9 cellular contexts compared by ENCODE assay signal in the genomic region with DNA sequence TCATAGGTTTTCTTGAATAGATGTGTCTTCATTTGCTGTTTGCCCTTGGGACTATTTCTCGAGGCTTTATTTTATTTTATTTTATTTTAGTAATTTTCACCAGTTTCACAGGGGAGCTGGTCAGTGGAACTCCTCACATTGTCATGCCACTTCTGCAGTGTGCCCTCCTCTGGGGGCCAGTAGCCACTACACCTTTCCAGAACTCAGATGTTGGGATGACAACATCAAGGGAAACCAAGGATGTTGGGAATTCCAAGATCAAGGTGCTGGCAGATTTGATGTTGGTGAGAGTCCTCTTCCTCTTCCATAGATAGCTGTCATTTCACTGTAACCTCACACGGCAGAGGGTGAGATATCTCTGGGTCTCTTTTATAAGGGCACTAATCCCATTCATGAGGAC. TPM values are rescaled to one million over a fixed set of nuclear protein-coding genes. Genes with fewer than 3 reads are reported as not detected.
DNase-seq lines count a peak whose midpoint lies in the region; ATAC-seq and TF ChIP-seq lines count a peak whose summit lies in the region.
"Had no signal": no experiment of that assay in that cellular context is flagged by ENCODE, and none has a peak within 500 bp of the region (broad histone marks: within the 10 kb centered on the region; RNA-seq: fewer than 3 reads in every experiment).

No MANE protein-coding gene starts in this region.

- no peak overlapping the region for H3K4me2 ChIP-seq in smooth muscle cell

- POLR2A ChIA-PET in activated CD8-positive, alpha-beta T cell treated with anti-CD3 and anti-CD28 coated beads for 36 hours (lab: Charles Lee) = interaction anchor here (0.5 kb wide), 1 partner anchor 649 kb away, joined by 3 read pairs; no protein-coding TSS in a partner anchor

- H3K27ac ChIP-seq in smooth muscle cell (ENCODE audit: low read depth) = no peak overlapping the region

- H3K9ac ChIP-seq in smooth muscle cell (ENCODE audit: low read depth) = no peak overlapping the region

- TF ChIP-seq CTCF in fibroblast of the aortic adventitia (IDR thresholded peaks at IDR 0.05; ENCODE audit: insufficient read depth, low read length) (peak; percentile 68), smooth muscle cell (IDR thresholded peaks at IDR 0.05; ENCODE audit: borderline replicate concordance, insufficient read depth, poor library complexity, severe bottlenecking) (peak; percentile 42)
- no peak for TF ChIP-seq CTCF in activated CD8-positive, alpha-beta T cell treated with anti-CD3 and anti-CD28 coated beads for 36 hours (IDR thresholded peaks at IDR 0.05)

- WGBS in smooth muscle cell (ENCODE audit: low lambda C conversion rate) = 39% methylated on average over 2 of the region's 2 CpGs

- H3K4me1 Mint-ChIP-seq in activated CD8-positive, alpha-beta T cell treated with anti-CD3 and anti-CD28 coated beads for 36 hours (ENCODE audit: low read depth) = no peaks in the 10 kb centered on the region

- no peak overlapping the region for H3K27ac Mint-ChIP-seq in activated CD8-positive, alpha-beta T cell treated with anti-CD3 and anti-CD28 coated beads for 36 hours

- intact Hi-C loops in activated CD8-positive, alpha-beta T cell treated with anti-CD3 and anti-CD28 coated beads for 36 hours (cut with micrococcal nuclease) = loop anchor here (5.0 kb wide), 1 partner anchor 115 kb away; no protein-coding TSS in a partner anchor

- no peaks in the 10 kb centered on the region for H3K79me2 ChIP-seq in smooth muscle cell (ENCODE audit: low read depth)

- H4K20me1 ChIP-seq in smooth muscle cell (ENCODE audit: low read depth) = no peaks in the 10 kb centered on the region

- H3K4me3 ChIP-seq in fibroblast of the aortic adventitia (ENCODE audit: low read depth, low read length) (no peak overlapping the region), smooth muscle cell (no peak overlapping the region)

- DNase-seq in NCI-H1092 treated with DMSO at 0.1 percent for 48 hours (lab: John Stamatoyannopoulos, UW) (peak; percentile 21), NCI-H1092 (lab: John Stamatoyannopoulos, UW) (no peak), RPMI7951 (ENCODE audit: low read depth) (peak; percentile 34), fibroblast of the aortic adventitia (ENCODE audit: low read depth) (peak; percentile 63), smooth muscle cell (lab: John Stamatoyannopoulos, UW; ENCODE audit: unreplicated experiment) (no peak)
- no peak for DNase-seq in activated CD8-positive, alpha-beta T cell treated with anti-CD3 and anti-CD28 coated beads for 36 hours

- H3K9me3 ChIP-seq in smooth muscle cell (replicated peaks; ENCODE audit: low read depth) = no peaks in the 10 kb centered on the region

- CTCF ChIA-PET in activated CD8-positive, alpha-beta T cell treated with anti-CD3 and anti-CD28 coated beads for 36 hours (lab: Charles Lee) = interaction anchor here (0.9 to 2.2 kb wide), 9 partner anchors 10 to 250 kb away, joined by 3 to 12 read pairs (median 6); no protein-coding TSS in a partner anchor

- H3K27me3 ChIP-seq in smooth muscle cell (ENCODE audit: low read depth) = peaks cover 6% of the 10 kb centered on the region

- no peak for ATAC-seq in HG02678 (IDR thresholded peaks at IDR 0.05; ENCODE audit: unreplicated experiment)
- no peak for ATAC-seq in GM21737 (IDR thresholded peaks at IDR 0.05; ENCODE audit: unreplicated experiment)
- ATAC-seq in activated CD8-positive, alpha-beta T cell treated with anti-CD3 and anti-CD28 coated beads for 36 hours = no peak
- ATAC-seq: esophagus mucosa had no signal

- no peaks in the 10 kb centered on the region for H3K9me3 Mint-ChIP-seq in activated CD8-positive, alpha-beta T cell treated with anti-CD3 and anti-CD28 coated beads for 36 hours

- no peaks in the 10 kb centered on the region for H3K27me3 Mint-ChIP-seq in activated CD8-positive, alpha-beta T cell treated with anti-CD3 and anti-CD28 coated beads for 36 hours

- H3K36me3 Mint-ChIP-seq in activated CD8-positive, alpha-beta T cell treated with anti-CD3 and anti-CD28 coated beads for 36 hours (ENCODE audit: low read depth) = no peaks in the 10 kb centered on the region

- H3K4me3 Mint-ChIP-seq in activated CD8-positive, alpha-beta T cell treated with anti-CD3 and anti-CD28 coated beads for 36 hours = no peak overlapping the region

- no peak overlapping the region for H2AFZ ChIP-seq in smooth muscle cell (ENCODE audit: low read depth)

- no peaks in the 10 kb centered on the region for H3F3A ChIP-seq in smooth muscle cell (ENCODE audit: low read depth)

- H3K36me3 ChIP-seq in smooth muscle cell (ENCODE audit: low read depth) = no peaks in the 10 kb centered on the region

- H3K4me1 ChIP-seq in smooth muscle cell (ENCODE audit: low read depth) = no peaks in the 10 kb centered on the region

RNA-seq across cellular contexts. Expression of a gene that starts 35.5 kb away (rescaled TPM):
- under 0.01 TPM in 1 of 2 replicates, not detected in the other for total RNA-seq in RPMI7951 (2014; rRNA removed; shearing (Covaris generic))
- total RNA-seq in fibroblast of the aortic adventitia (ENCODE audit: low replicate concordance) (not detected in 2 replicates), smooth muscle cell (not detected in 2 replicates)
- not detected in 2 replicates for polyA plus RNA-seq in smooth muscle cell
- not detected for total RNA-seq in activated CD8-positive, alpha-beta T cell treated with anti-CD3 and anti-CD28 coated beads for 36 hours

RNA-seq across cellular contexts. Expression of a gene that starts 57.9 kb away (rescaled TPM):
- total RNA-seq in RPMI7951 (2014; rRNA removed; shearing (Covaris generic)) = not detected in 2 replicates
- total RNA-seq in fibroblast of the aortic adventitia (ENCODE audit: low replicate concordance) = not detected in 2 replicates
- total RNA-seq in smooth muscle cell = not detected in 2 replicates
- 0.17 TPM in 1 of 2 replicates, not detected in the other for polyA plus RNA-seq in smooth muscle cell
- total RNA-seq in activated CD8-positive, alpha-beta T cell treated with anti-CD3 and anti-CD28 coated beads for 36 hours = under 1 TPM; 0.22 to 0.29 TPM
- total RNA-seq: esophagus mucosa had no signal

Comparison
In these comparisons a context has a peak if more than half of its experiments do, and no peak if none do; other contexts are left out.
1. DNase-seq: peak in NCI-H1092 treated with DMSO at 0.1 percent for 48 hours (single experiment), RPMI7951 (single experiment) and fibroblast of the aortic adventitia (single experiment); none in NCI-H1092 (single experiment), smooth muscle cell (single experiment) and activated CD8-positive, alpha-beta T cell treated with anti-CD3 and anti-CD28 coated beads for 36 hours (single experiment).